In genomic region chr2:212177724-212178123, GRCh38 we compare ENCODE assay signal across 14 cellular contexts.
A peak's percentile ranks its signal among the peaks of the same experiment; 100 is the strongest.
DNase-seq lines count a peak whose midpoint lies in the region; ATAC-seq and TF ChIP-seq lines count a peak whose summit lies in the region.
"Had no signal": no experiment of that assay in that cellular context is flagged by ENCODE, and none has a peak within 500 bp of the region (broad histone marks: within the 10 kb centered on the region; RNA-seq: fewer than 3 reads in every experiment).

No MANE protein-coding gene starts in this region.

- H3K9me2 ChIP-seq in PC-3 (replicated peaks; ENCODE audit: low read length) (no peaks in the 10 kb centered on the region), PC-9 (ENCODE audit: insufficient read depth) (no peaks in the 10 kb centered on the region)

- no peak overlapping the region for H3K4me3 ChIP-seq in PC-3 (ENCODE audit: low read length)
- no peak overlapping the region for H3K4me3 ChIP-seq in dorsolateral prefrontal cortex
- H3K4me3 ChIP-seq in PC-9: no peak overlapping the region
- H3K4me3 ChIP-seq: hepatocyte had no signal

- H3K9me3 ChIP-seq in PC-3 (ENCODE audit: low read length) (no peaks in the 10 kb centered on the region), PC-9 (ENCODE audit: insufficient read depth, low read depth) (no peaks in the 10 kb centered on the region)

- H3K79me2 ChIP-seq in PC-3 (ENCODE audit: low read length) (no peaks in the 10 kb centered on the region), PC-9 (ENCODE audit: low read depth) (no peaks in the 10 kb centered on the region)
- H3K79me2 ChIP-seq: hepatocyte had no signal

- no peaks in the 10 kb centered on the region for H3F3A ChIP-seq in PC-3 (ENCODE audit: low read length, unreplicated experiment)
- H3F3A ChIP-seq in PC-9 (ENCODE audit: insufficient read depth, low read depth): no peaks in the 10 kb centered on the region

- H3K9ac ChIP-seq in PC-3 (ENCODE audit: low read length): no peak overlapping the region

- H3K27me3 ChIP-seq in PC-3 (ENCODE audit: low read length): no peaks in the 10 kb centered on the region
- H3K27me3 ChIP-seq in dorsolateral prefrontal cortex: no peaks in the 10 kb centered on the region
- no peaks in the 10 kb centered on the region for H3K27me3 ChIP-seq in PC-9 (ENCODE audit: insufficient read depth, low read depth)
- H3K27me3 ChIP-seq: hepatocyte had no signal

- CTCF ChIA-PET in PC-3 (lab: Charles Lee) (interaction anchor here (0.6 to 1.2 kb wide), 4 partner anchors 17 to 395 kb away, joined by 3 to 5 read pairs (median 4); no protein-coding TSS in a partner anchor), PC-9 (lab: Charles Lee) (no interaction called here)

- peak; percentile 45 for TF ChIP-seq CTCF in PC-3 (conservative IDR thresholded peaks at IDR 0.05; ENCODE audit: low read depth, low read length)
- TF ChIP-seq CTCF in dorsolateral prefrontal cortex (IDR thresholded peaks at IDR 0.05 in 54 of 56, conservative IDR thresholded peaks at IDR 0.05 in 2 of 56; ENCODE audit: low read depth in 1 of 56, partially characterized antibody in 56 of 56): no peak
- no peak for TF ChIP-seq CTCF in PC-9 (conservative IDR thresholded peaks at IDR 0.05)

- H4K20me1 ChIP-seq in PC-3 (ENCODE audit: low read length): no peaks in the 10 kb centered on the region
- H4K20me1 ChIP-seq in PC-9 (ENCODE audit: insufficient read depth): no peaks in the 10 kb centered on the region

- H2AFZ ChIP-seq in PC-3 (ENCODE audit: low read length) (no peak overlapping the region), PC-9 (no peak overlapping the region)
- H2AFZ ChIP-seq: hepatocyte had no signal

- no peak overlapping the region for H3K27ac ChIP-seq in PC-3 (ENCODE audit: low read length)
- no peak overlapping the region for H3K27ac ChIP-seq in dorsolateral prefrontal cortex
- no peak overlapping the region for H3K27ac ChIP-seq in PC-9
- H3K27ac ChIP-seq: hepatocyte had no signal

- DNase-seq in DMS79 (lab: John Stamatoyannopoulos, UW): peak; percentile 82
- peak; percentile 2 to 3 for DNase-seq in Kasumi-1 (lab: John Stamatoyannopoulos, UW)
- peak; percentile 9 for DNase-seq in PC-3
- peak; percentile 12 for DNase-seq in iPS-NIHi7 (ENCODE audit: extremely low spot score)
- no peak for DNase-seq in GM03348 (ENCODE audit: low spot score)
- DNase-seq in dorsolateral prefrontal cortex: no peak
- DNase-seq in PC-9: no peak
- DNase-seq: amygdala; effector CD8-positive, alpha-beta T cell; posterior cingulate gyrus; stimulated activated CD4-positive, alpha-beta T cell treated with anti-CD3 and anti-CD28 coated beads, Interleukin-4, amount 100 ng/mL, for 1 hour; stimulated activated naive CD8-positive, alpha-beta T cell treated with anti-CD3 and anti-CD28 coated beads, Interleukin-15, Interleukin-2, amounts not matched to agents 100 U/mL and 50 U/mL, for 24 hours had no signal

- POLR2A ChIA-PET in PC-3 (lab: Charles Lee; ENCODE audit: unreplicated experiment): no interaction called here
- POLR2A ChIA-PET in PC-9 (lab: Charles Lee; ENCODE audit: unreplicated experiment): no interaction called here

- ATAC-seq in PC-3 (no peak), HG02852 (IDR thresholded peaks at IDR 0.05; ENCODE audit: unreplicated experiment) (no peak)
- ATAC-seq: stimulated activated naive CD8-positive, alpha-beta T cell treated with anti-CD3 and anti-CD28 coated beads, Interleukin-15, Interleukin-2, amounts not matched to agents 100 U/mL and 50 U/mL, for 24 hours had no signal

- BruUV-seq in PC-3 (replicated peaks; lab: Mats Ljungman, UMichigan) (no TSS peak), PC-9 (replicated peaks; lab: Mats Ljungman, UMichigan) (no TSS peak)

- intact Hi-C loops in PC-3 (cut with micrococcal nuclease) (loop anchor here (2.0 to 10.0 kb wide), 2 partner anchors 71 to 347 kb away; no protein-coding TSS in a partner anchor), dorsolateral prefrontal cortex (cut with DNase I) (no loop called here), PC-9 (cut with micrococcal nuclease; ENCODE audit: unreplicated experiment) (no loop called here)

- H3K36me3 ChIP-seq in PC-3 (ENCODE audit: low read depth, low read length) (no peaks in the 10 kb centered on the region), PC-9 (ENCODE audit: low read depth) (no peaks in the 10 kb centered on the region)

- peaks cover 3% of the 10 kb centered on the region; the same call in 1 of the 2 replicates for H3K4me1 ChIP-seq in PC-3 (ENCODE audit: insufficient read depth, low read length)
- H3K4me1 ChIP-seq in PC-9 (replicated peaks; ENCODE audit: insufficient read depth): no peaks in the 10 kb centered on the region

- no peak overlapping the region for H3K4me2 ChIP-seq in PC-3 (ENCODE audit: low read length)
- H3K4me2 ChIP-seq in PC-9: no peak overlapping the region
- H3K4me2 ChIP-seq: hepatocyte had no signal

Comparison
In these comparisons a context has a peak if more than half of its experiments do, and no peak if none do; other contexts are left out.
1. DNase-seq: peak in DMS79 (single experiment), Kasumi-1 (2 of 2), PC-3 (single experiment) and iPS-NIHi7 (single experiment); none in GM03348 (single experiment), dorsolateral prefrontal cortex (0 of 10) and PC-9 (0 of 2).